ENCODE assay signal across 13 cellular contexts in the genomic region with DNA sequence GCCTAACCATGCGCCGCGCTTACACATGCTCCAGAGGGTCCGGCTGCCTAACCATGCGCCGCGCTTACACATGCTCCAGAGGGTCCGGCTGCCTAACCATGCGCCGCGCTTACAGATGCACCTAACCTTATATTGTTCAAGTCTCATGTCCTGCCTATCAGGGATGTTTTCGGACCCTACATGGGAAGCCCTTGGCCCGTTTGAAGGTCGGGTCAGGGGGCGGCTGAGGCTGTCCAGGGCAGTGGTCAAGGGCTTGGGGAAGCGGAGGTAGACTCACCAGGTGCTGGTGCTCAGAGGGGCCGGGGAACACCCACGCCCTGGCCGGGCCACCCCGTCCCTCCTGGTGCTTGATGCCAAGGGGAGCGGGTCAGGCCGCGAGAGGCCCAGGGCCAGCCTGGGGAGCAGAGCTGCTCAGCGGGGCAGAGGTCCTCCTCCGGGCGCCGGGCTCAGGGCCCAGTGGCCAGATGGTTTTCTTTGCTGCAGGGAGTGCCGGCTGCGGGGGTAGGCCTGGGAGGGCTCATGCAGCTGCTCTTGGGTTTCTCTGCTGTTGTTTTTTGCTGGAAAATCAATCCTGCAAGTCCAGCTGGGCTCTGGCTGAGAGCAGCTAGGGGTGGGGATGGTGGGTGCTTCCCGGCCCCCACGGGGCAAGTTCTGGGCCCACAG. TPM values are rescaled to one million over a fixed set of nuclear protein-coding genes. Genes with fewer than 3 reads are reported as not detected.
DNase-seq lines count a peak whose midpoint lies in the region; ATAC-seq, FAIRE-seq and TF ChIP-seq lines count a peak whose summit lies in the region.
"Had no signal": no experiment of that assay in that cellular context is flagged by ENCODE, and none has a peak within 500 bp of the region (broad histone marks: within the 10 kb centered on the region; RNA-seq: fewer than 3 reads in every experiment).

No MANE protein-coding gene starts in this region.

- peak; percentile 27 for DNase-seq in activated T-cell treated with anti-CD3 and anti-CD28 coated beads, Interleukin-2, amount 50 U/mL, for 24 hours
- DNase-seq in activated T-cell treated with anti-CD3 and anti-CD28 coated beads, Interleukin-2, amount 50 U/mL, for 72 hours: no peak
- DNase-seq in lower lobe of right lung (peak; percentile 54), upper lobe of left lung (peak; percentile 28 to 90), MCF 10A (ENCODE audit: unreplicated experiment) (no peak)
- DNase-seq: CD4-positive, alpha-beta memory T cell had no signal

- peak overlapping the region; percentile 3 for H3K4me3 ChIP-seq in lower lobe of right lung
- H3K4me3 ChIP-seq in upper lobe of left lung: no peak overlapping the region
- H3K4me3 ChIP-seq: cardiac muscle cell had no signal

- WGBS in upper lobe of left lung, 2 donors: 76 to 96% methylated on average over 11 to 22 of the region's 31 CpGs

- no peak for TF ChIP-seq POLR2A in upper lobe of left lung (IDR thresholded peaks at IDR 0.05)

- H3K27ac Mint-ChIP-seq in activated T-cell treated with anti-CD3 and anti-CD28 coated beads, Interleukin-2, amount 50 U/mL, for 24 hours: no peak overlapping the region
- no peak overlapping the region for H3K27ac Mint-ChIP-seq in activated T-cell treated with anti-CD3 and anti-CD28 coated beads, Interleukin-2, amount 50 U/mL, for 72 hours
- no peak overlapping the region for H3K27ac Mint-ChIP-seq in MCF 10A (ENCODE audit: low read depth, unreplicated experiment)
- H3K27ac Mint-ChIP-seq: T-helper 1 cell treated with Interleukin-12 subunit alpha and Interleukin-12 subunit beta and Interleukin-4 antibody, amounts not matched to agents 30 μg/mL and 1 μg/mL, for 36 hours had no signal

- H3K9me3 Mint-ChIP-seq in activated T-cell treated with anti-CD3 and anti-CD28 coated beads, Interleukin-2, amount 50 U/mL, for 24 hours: no peaks in the 10 kb centered on the region
- no peaks in the 10 kb centered on the region for H3K9me3 Mint-ChIP-seq in activated T-cell treated with anti-CD3 and anti-CD28 coated beads, Interleukin-2, amount 50 U/mL, for 72 hours
- H3K9me3 Mint-ChIP-seq in MCF 10A (ENCODE audit: unreplicated experiment): no peaks in the 10 kb centered on the region
- H3K9me3 Mint-ChIP-seq: T-helper 1 cell treated with Interleukin-12 subunit alpha and Interleukin-12 subunit beta and Interleukin-4 antibody, amounts not matched to agents 30 μg/mL and 1 μg/mL, for 36 hours had no signal

- peaks cover 22% of the 10 kb centered on the region for H3K36me3 ChIP-seq in lower lobe of right lung
- peaks cover 0 to 25% (median 15%) of the 10 kb centered on the region in 4 donors for H3K36me3 ChIP-seq in upper lobe of left lung

- H3K9me3 ChIP-seq in lower lobe of right lung (no peaks in the 10 kb centered on the region), upper lobe of left lung (no peaks in the 10 kb centered on the region)
- H3K9me3 ChIP-seq: neutrophil had no signal

- no peaks in the 10 kb centered on the region for H3K27me3 Mint-ChIP-seq in activated T-cell treated with anti-CD3 and anti-CD28 coated beads, Interleukin-2, amount 50 U/mL, for 24 hours
- no peaks in the 10 kb centered on the region for H3K27me3 Mint-ChIP-seq in activated T-cell treated with anti-CD3 and anti-CD28 coated beads, Interleukin-2, amount 50 U/mL, for 72 hours (ENCODE audit: low read depth)
- no peaks in the 10 kb centered on the region for H3K27me3 Mint-ChIP-seq in MCF 10A (ENCODE audit: insufficient read depth, unreplicated experiment)
- H3K27me3 Mint-ChIP-seq: CD4-positive, alpha-beta memory T cell had no signal

- no TSS peak for BruUV-seq in MCF 10A (replicated peaks; lab: Mats Ljungman, UMichigan)

- H3K4me3 Mint-ChIP-seq in activated T-cell treated with anti-CD3 and anti-CD28 coated beads, Interleukin-2, amount 50 U/mL, for 24 hours: no peak overlapping the region
- no peak overlapping the region for H3K4me3 Mint-ChIP-seq in activated T-cell treated with anti-CD3 and anti-CD28 coated beads, Interleukin-2, amount 50 U/mL, for 72 hours
- H3K4me3 Mint-ChIP-seq in MCF 10A (ENCODE audit: unreplicated experiment): no peak overlapping the region
- H3K4me3 Mint-ChIP-seq: IgD-negative memory B cell; T-helper 1 cell treated with Interleukin-12 subunit alpha and Interleukin-12 subunit beta and Interleukin-4 antibody, amounts not matched to agents 30 μg/mL and 1 μg/mL, for 36 hours had no signal

- H3K4me1 ChIP-seq in lower lobe of right lung (peaks cover 85% of the 10 kb centered on the region), upper lobe of left lung (peaks cover 57 to 84% (median 77%) of the 10 kb centered on the region in 4 donors)

- ATAC-seq in activated T-cell treated with anti-CD3 and anti-CD28 coated beads, Interleukin-2, amount 50 U/mL, for 72 hours (replicated peaks in 1 of 2): no peak
- ATAC-seq in lower lobe of right lung: peak; percentile 13 to 41
- ATAC-seq in upper lobe of left lung (ENCODE audit: low FRiP score in 2 of 2): peak; percentile 19 to 45
- ATAC-seq in GM19328 (IDR thresholded peaks at IDR 0.05; ENCODE audit: unreplicated experiment): no peak
- ATAC-seq in GM19023 (IDR thresholded peaks at IDR 0.05; ENCODE audit: unreplicated experiment): no peak

- TF ChIP-seq EP300 in upper lobe of left lung (IDR thresholded peaks at IDR 0.05): no peak

- no peak for TF ChIP-seq CTCF in lower lobe of right lung (IDR thresholded peaks at IDR 0.05)
- TF ChIP-seq CTCF in upper lobe of left lung (IDR thresholded peaks at IDR 0.05): no peak
- TF ChIP-seq CTCF in MCF 10A (IDR thresholded peaks at IDR 0.05; ENCODE audit: unreplicated experiment): no peak

- intact Hi-C loops in lower lobe of right lung (cut with DNase I): no loop called here
- intact Hi-C loops in MCF 10A (cut with micrococcal nuclease): no loop called here

- H3K27ac ChIP-seq in lower lobe of right lung (peak overlapping the region; percentile 78), upper lobe of left lung (peak overlapping the region; percentile 78 to 84 (median 79))
- H3K27ac ChIP-seq: cardiac muscle cell, neutrophil had no signal

- POLR2A ChIA-PET in MCF 10A (lab: Yijun Ruan, JAX): interaction anchor here (1.0 to 1.2 kb wide), 2 partner anchors 15 to 40 kb away, joined by 3 to 5 read pairs; no protein-coding TSS in a partner anchor

- FAIRE-seq in endometrium (lab: Jason Lieb, UNC): peak; percentile 54

- peaks cover 23% of the 10 kb centered on the region for H3K4me1 Mint-ChIP-seq in activated T-cell treated with anti-CD3 and anti-CD28 coated beads, Interleukin-2, amount 50 U/mL, for 24 hours (ENCODE audit: low read depth)
- peaks cover 7% of the 10 kb centered on the region for H3K4me1 Mint-ChIP-seq in activated T-cell treated with anti-CD3 and anti-CD28 coated beads, Interleukin-2, amount 50 U/mL, for 72 hours (ENCODE audit: low read depth)
- no peaks in the 10 kb centered on the region for H3K4me1 Mint-ChIP-seq in MCF 10A (ENCODE audit: insufficient read depth, unreplicated experiment)

- H3K36me3 Mint-ChIP-seq in activated T-cell treated with anti-CD3 and anti-CD28 coated beads, Interleukin-2, amount 50 U/mL, for 24 hours (ENCODE audit: low read depth): peaks cover 33% of the 10 kb centered on the region
- no peaks in the 10 kb centered on the region for H3K36me3 Mint-ChIP-seq in activated T-cell treated with anti-CD3 and anti-CD28 coated beads, Interleukin-2, amount 50 U/mL, for 72 hours (ENCODE audit: insufficient read depth in 2 of 2)
- H3K36me3 Mint-ChIP-seq in MCF 10A (ENCODE audit: insufficient read depth, unreplicated experiment): peaks cover 18% of the 10 kb centered on the region

- CTCF ChIA-PET in MCF 10A (lab: Yijun Ruan, JAX): interaction anchor here (0.6 kb wide), 1 partner anchor 8 kb away, joined by 4 read pairs; no protein-coding TSS in a partner anchor

- H3K27me3 ChIP-seq in lower lobe of right lung (ENCODE audit: low read depth) (no peaks in the 10 kb centered on the region), upper lobe of left lung (no peaks in the 10 kb centered on the region)
- H3K27me3 ChIP-seq: cardiac muscle cell, neutrophil had no signal

RNA-seq across cellular contexts. Expression of a gene that starts 35.4 kb away (rescaled TPM):
- total RNA-seq in activated T-cell treated with anti-CD3 and anti-CD28 coated beads, Interleukin-2, amount 50 U/mL, for 72 hours: 1 to 10 TPM; 7.0 to 8.2 TPM
- total RNA-seq in lower lobe of right lung (32.0 TPM), upper lobe of left lung (10 to 100 TPM; 23.2 to 81.3 (median 50.8) TPM), MCF 10A (2022) (0.54 and 0.64 TPM in 2 replicates)

RNA-seq across cellular contexts. Expression of a gene that starts 41.2 kb away (rescaled TPM):
- 100 to 1,000 TPM; 182 to 190 TPM for total RNA-seq in activated T-cell treated with anti-CD3 and anti-CD28 coated beads, Interleukin-2, amount 50 U/mL, for 72 hours
- total RNA-seq in lower lobe of right lung (165 TPM), upper lobe of left lung (100 to 1,000 TPM; 142 to 483 (median 213) TPM), MCF 10A (2022) (133 and 152 TPM in 2 replicates)

Comparison
In these comparisons a context has a peak if more than half of its experiments do, and no peak if none do; other contexts are left out.
1. DNase-seq: peak in activated T-cell treated with anti-CD3 and anti-CD28 coated beads, Interleukin-2, amount 50 U/mL, for 24 hours (single experiment), lower lobe of right lung (single experiment) and upper lobe of left lung (2 of 2); none in activated T-cell treated with anti-CD3 and anti-CD28 coated beads, Interleukin-2, amount 50 U/mL, for 72 hours (0 of 2) and MCF 10A (single experiment).
2. ATAC-seq: peak in lower lobe of right lung (2 of 2) and upper lobe of left lung (2 of 2); none in activated T-cell treated with anti-CD3 and anti-CD28 coated beads, Interleukin-2, amount 50 U/mL, for 72 hours (0 of 2), GM19328 (single experiment) and GM19023 (single experiment).